10 cellular contexts compared by ENCODE assay signal in the genomic region with DNA sequence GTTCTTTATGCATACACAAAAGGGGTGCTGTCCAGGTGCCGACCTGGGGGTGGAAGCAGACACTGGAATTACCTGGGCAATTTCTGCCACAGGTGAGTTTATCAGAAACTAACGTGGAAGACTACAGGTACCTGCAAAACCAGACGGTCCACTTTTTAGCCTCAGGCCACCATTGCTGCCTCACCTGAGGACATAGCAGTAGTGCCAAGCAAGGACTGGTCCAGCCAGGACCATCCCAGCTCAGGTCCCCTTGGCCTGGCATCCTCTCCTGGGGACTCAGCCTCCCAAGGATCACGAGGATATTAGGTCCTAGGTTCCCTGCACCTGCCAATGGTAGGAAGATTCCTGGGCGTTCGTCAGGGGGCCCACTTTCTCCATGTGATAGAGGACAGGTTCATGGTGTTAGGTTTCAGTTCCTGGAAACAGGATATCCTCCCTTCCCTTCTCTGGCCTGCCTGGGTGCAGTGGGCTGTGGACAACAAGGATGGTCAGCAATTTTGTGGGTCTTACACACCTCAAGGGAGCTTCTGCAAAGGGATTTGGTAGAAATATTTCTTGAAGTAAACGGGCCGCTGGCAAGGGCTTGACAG.
DNase-seq lines count a peak whose midpoint lies in the region; ATAC-seq, FAIRE-seq and TF ChIP-seq lines count a peak whose summit lies in the region.
"Had no signal": no experiment of that assay in that cellular context is flagged by ENCODE, and none has a peak within 500 bp of the region (broad histone marks: within the 10 kb centered on the region; RNA-seq: fewer than 3 reads in every experiment).

No MANE protein-coding gene starts in this region.

- H3K9me3 Mint-ChIP-seq in Caco-2 (ENCODE audit: unreplicated experiment) (no peaks in the 10 kb centered on the region), nephron progenitor cell (no peaks in the 10 kb centered on the region)

- H2AFZ ChIP-seq in K562 (ENCODE audit: low read depth, low read length), result peak overlapping the region; percentile 95

- POLR2A ChIA-PET in Caco-2 (lab: Charles Lee) (no interaction called here), K562 (lab: Yijun Ruan, JAX) (no interaction called here)

- no peaks in the 10 kb centered on the region for H3K79me2 ChIP-seq in K562 (ENCODE audit: control insufficient read depth, insufficient read depth, low read length)

- H3K27ac ChIP-seq in K562 (ENCODE audit: extremely low read depth, low read depth, low read length), result no peak overlapping the region

- DNase-seq in Caco-2 (peak; percentile 59 to 74), K562 (ENCODE audit: extremely low read depth in 1 of 4, low spot score in 3 of 4) (peak in 2 of 4 experiments; percentile 26 to 43), nephron progenitor cell (peak; percentile 19), G401 (ENCODE audit: low spot score) (no peak), GDM1 (lab: John Stamatoyannopoulos, UW) (no peak)
- DNase-seq in stimulated activated CD4-positive, alpha-beta T cell treated with anti-CD3 and anti-CD28 coated beads, Interleukin-1b, Interleukin-23, amount 100 ng/mL, for 48 hours, result no peak
- DNase-seq: head of caudate nucleus; stimulated activated CD8-positive, alpha-beta memory T cell treated with anti-CD3 and anti-CD28 coated beads, Interleukin-4, amount 100 ng/mL, for 48 hours had no signal

- H3K4me1 ChIP-seq in Caco-2 (peaks cover 33% of the 10 kb centered on the region), K562 (replicated peaks in 1 of 2; ENCODE audit: control insufficient read depth in 2 of 2, insufficient read depth in 2 of 2, low read length in 2 of 2) (peaks cover 9 to 13% of the 10 kb centered on the region in 2 experiments; a peak in 4 of 5 replicates)

- TF ChIP-seq CTCF in Caco-2 (IDR thresholded peaks at IDR 0.05; ENCODE audit: insufficient read depth in 1 of 2, low read depth in 1 of 2, low read length in 1 of 2, severe bottlenecking in 1 of 2, unreplicated experiment in 1 of 2) (no peak), K562 (IDR thresholded peaks at IDR 0.05 in 2 of 3, conservative IDR thresholded peaks at IDR 0.05 in 1 of 3; ENCODE audit: insufficient read depth in 2 of 3, low read depth in 1 of 3, low read length in 3 of 3) (peak in 1 of 3 experiments; percentile 15; a peak in 1 of 6 replicates), nephron progenitor cell (IDR thresholded peaks at IDR 0.05) (no peak)

- FAIRE-seq in K562 (lab: Jason Lieb, UNC), result no peak

- peak; percentile 7 for ATAC-seq in HG03520 (IDR thresholded peaks at IDR 0.05; ENCODE audit: unreplicated experiment)
- ATAC-seq in K562, result peak; percentile 66
- no peak for ATAC-seq in HG03108 (IDR thresholded peaks at IDR 0.05; ENCODE audit: unreplicated experiment)

- CTCF ChIA-PET in Caco-2 (lab: Charles Lee), result no interaction called here
- CTCF ChIA-PET in K562 (lab: Yijun Ruan, JAX; ENCODE audit: low intra/inter-chr PET ratio), result no interaction called here

- BruUV-seq in Caco-2 (replicated peaks; lab: Mats Ljungman, UMichigan) (no TSS peak), K562 (replicated peaks; lab: Mats Ljungman, UMichigan) (no TSS peak)

- H3K27me3 ChIP-seq in Caco-2 (replicated peaks; ENCODE audit: control insufficient read depth, insufficient read depth, low read length), result no peaks in the 10 kb centered on the region
- H3K27me3 ChIP-seq in K562 (ENCODE audit: control insufficient read depth in 2 of 2, insufficient read depth in 2 of 2, low read length in 2 of 2), result peaks cover 0 to 9% of the 10 kb centered on the region in 2 experiments; a peak in 2 of 5 replicates

- no peaks in the 10 kb centered on the region for H3K9me1 ChIP-seq in K562 (ENCODE audit: control insufficient read depth, insufficient read depth, low read length)

- TF ChIP-seq POLR2A in K562 (conservative IDR thresholded peaks at IDR 0.05), result no peak

- no peaks in the 10 kb centered on the region for H4K20me1 ChIP-seq in K562 (replicated peaks; ENCODE audit: control insufficient read depth, insufficient read depth, low read length)

- H3K4me3 ChIP-seq in Caco-2 (ENCODE audit: low read depth, low read length) (no peak overlapping the region), K562 (no peak overlapping the region)

- in situ Hi-C loops in K562 (cut with MboI) (no loop called here), G401 (cut with HindIII; ENCODE audit: low sequenced_read_pairs) (no loop called here)

- H3K4me1 Mint-ChIP-seq in Caco-2 (ENCODE audit: low read depth, unreplicated experiment) (peaks cover 6% of the 10 kb centered on the region), nephron progenitor cell (peaks cover 39% of the 10 kb centered on the region)

- H3K27ac Mint-ChIP-seq in Caco-2 (ENCODE audit: unreplicated experiment) (no peak overlapping the region), nephron progenitor cell (peak overlapping the region; percentile 62)

- WGBS in K562 (ENCODE audit: insufficient coverage, low coverage, missing lambda C conversion rate), result 11% methylated on average over 8 of the region's 8 CpGs

- intact Hi-C loops in Caco-2 (cut with micrococcal nuclease; ENCODE audit: unreplicated experiment), result no loop called here
- intact Hi-C loops in K562 (cut with micrococcal nuclease), result no loop called here

- H3K4me2 ChIP-seq in K562 (ENCODE audit: insufficient read depth, low read length), result peak overlapping the region; percentile 67

- peaks cover 6% of the 10 kb centered on the region for H3K36me3 Mint-ChIP-seq in Caco-2 (ENCODE audit: insufficient read depth, unreplicated experiment)
- no peaks in the 10 kb centered on the region for H3K36me3 Mint-ChIP-seq in nephron progenitor cell (ENCODE audit: low read depth)

- peak overlapping the region; percentile 39 to 85; a peak in 2 of 4 replicates for H3K9ac ChIP-seq in K562 (ENCODE audit: insufficient read depth in 1 of 2, low read depth in 2 of 2, low read length in 2 of 2)

- H3K9me3 ChIP-seq in Caco-2 (no peaks in the 10 kb centered on the region; the same call in 1 of the 2 replicates), K562 (replicated peaks; ENCODE audit: control insufficient read depth, insufficient read depth, low read depth, low read length) (no peaks in the 10 kb centered on the region)

- H3K36me3 ChIP-seq in Caco-2 (ENCODE audit: control insufficient read depth, insufficient read depth, low read length) (no peaks in the 10 kb centered on the region), K562 (ENCODE audit: control insufficient read depth, insufficient read depth, low read length) (no peaks in the 10 kb centered on the region)

- no peak; a peak in 1 of 4 replicates for TF ChIP-seq RAD21 in K562 (CRISPR knock-in tag; conservative IDR thresholded peaks at IDR 0.05 in 1 of 2, IDR thresholded peaks at IDR 0.05 in 1 of 2)

- no peak for TF ChIP-seq EP300 in K562 (IDR thresholded peaks at IDR 0.05; ENCODE audit: low read length)

- H3K27me3 Mint-ChIP-seq in Caco-2 (ENCODE audit: insufficient read depth, unreplicated experiment) (no peaks in the 10 kb centered on the region), nephron progenitor cell (ENCODE audit: low read depth, poor library complexity) (peaks cover 6% of the 10 kb centered on the region)

- no peak overlapping the region for H3K4me3 Mint-ChIP-seq in Caco-2 (ENCODE audit: unreplicated experiment)
- H3K4me3 Mint-ChIP-seq in nephron progenitor cell, result peak overlapping the region; percentile 11

TF ChIP-seq in K562, 482 proteins besides CTCF, POLR2A, EP300 and RAD21:
- no peak for TF ChIP-seq ARID2 (IDR thresholded peaks at IDR 0.05)
- TF ChIP-seq, protein P1, sequence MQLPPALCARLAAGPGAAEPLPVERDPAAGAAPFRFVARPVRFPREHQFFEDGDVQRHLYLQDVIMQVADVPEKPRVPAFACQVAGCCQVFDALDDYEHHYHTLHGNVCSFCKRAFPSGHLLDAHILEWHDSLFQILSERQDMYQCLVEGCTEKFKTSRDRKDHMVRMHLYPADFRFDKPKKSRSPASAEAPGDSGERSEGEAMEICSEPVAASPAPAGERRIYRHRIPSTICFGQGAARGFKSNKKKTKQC (CRISPR knock-in tag; IDR thresholded peaks at IDR 0.05), result peak; percentile 34; the same call in 1 of the 2 replicates
- TF ChIP-seq C11orf30 (IDR thresholded peaks at IDR 0.05; ENCODE audit: low read depth), result 0 out of 2 replicates have a peak, but pooled peaks have one; percentile 18
- TF ChIP-seq, protein P2, sequence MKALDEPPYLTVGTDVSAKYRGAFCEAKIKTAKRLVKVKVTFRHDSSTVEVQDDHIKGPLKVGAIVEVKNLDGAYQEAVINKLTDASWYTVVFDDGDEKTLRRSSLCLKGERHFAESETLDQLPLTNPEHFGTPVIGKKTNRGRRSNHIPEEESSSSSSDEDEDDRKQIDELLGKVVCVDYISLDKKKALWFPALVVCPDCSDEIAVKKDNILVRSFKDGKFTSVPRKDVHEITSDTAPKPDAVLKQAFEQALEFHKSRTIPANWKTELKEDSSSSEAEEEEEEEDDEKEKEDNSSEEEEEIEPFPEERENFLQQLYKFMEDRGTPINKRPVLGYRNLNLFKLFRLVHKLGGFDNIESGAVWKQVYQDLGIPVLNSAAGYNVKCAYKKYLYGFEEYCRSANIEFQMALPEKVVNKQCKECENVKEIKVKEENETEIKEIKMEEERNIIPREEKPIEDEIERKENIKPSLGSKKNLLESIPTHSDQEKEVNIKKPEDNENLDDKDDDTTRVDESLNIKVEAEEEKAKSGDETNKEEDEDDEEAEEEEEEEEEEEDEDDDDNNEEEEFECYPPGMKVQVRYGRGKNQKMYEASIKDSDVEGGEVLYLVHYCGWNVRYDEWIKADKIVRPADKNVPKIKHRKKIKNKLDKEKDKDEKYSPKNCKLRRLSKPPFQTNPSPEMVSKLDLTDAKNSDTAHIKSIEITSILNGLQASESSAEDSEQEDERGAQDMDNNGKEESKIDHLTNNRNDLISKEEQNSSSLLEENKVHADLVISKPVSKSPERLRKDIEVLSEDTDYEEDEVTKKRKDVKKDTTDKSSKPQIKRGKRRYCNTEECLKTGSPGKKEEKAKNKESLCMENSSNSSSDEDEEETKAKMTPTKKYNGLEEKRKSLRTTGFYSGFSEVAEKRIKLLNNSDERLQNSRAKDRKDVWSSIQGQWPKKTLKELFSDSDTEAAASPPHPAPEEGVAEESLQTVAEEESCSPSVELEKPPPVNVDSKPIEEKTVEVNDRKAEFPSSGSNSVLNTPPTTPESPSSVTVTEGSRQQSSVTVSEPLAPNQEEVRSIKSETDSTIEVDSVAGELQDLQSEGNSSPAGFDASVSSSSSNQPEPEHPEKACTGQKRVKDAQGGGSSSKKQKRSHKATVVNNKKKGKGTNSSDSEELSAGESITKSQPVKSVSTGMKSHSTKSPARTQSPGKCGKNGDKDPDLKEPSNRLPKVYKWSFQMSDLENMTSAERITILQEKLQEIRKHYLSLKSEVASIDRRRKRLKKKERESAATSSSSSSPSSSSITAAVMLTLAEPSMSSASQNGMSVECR (CRISPR knock-in tag; IDR thresholded peaks at IDR 0.05), result peak; percentile 32; the same call in 1 of the 2 replicates

Comparison
In these comparisons a context has a peak if more than half of its experiments do, and no peak if none do; other contexts are left out.
1. DNase-seq: peak in Caco-2 (2 of 2) and nephron progenitor cell (single experiment); none in stimulated activated CD4-positive, alpha-beta T cell treated with anti-CD3 and anti-CD28 coated beads, Interleukin-1b, Interleukin-23, amount 100 ng/mL, for 48 hours (single experiment), G401 (single experiment) and GDM1 (single experiment).